In the genomic region with DNA sequence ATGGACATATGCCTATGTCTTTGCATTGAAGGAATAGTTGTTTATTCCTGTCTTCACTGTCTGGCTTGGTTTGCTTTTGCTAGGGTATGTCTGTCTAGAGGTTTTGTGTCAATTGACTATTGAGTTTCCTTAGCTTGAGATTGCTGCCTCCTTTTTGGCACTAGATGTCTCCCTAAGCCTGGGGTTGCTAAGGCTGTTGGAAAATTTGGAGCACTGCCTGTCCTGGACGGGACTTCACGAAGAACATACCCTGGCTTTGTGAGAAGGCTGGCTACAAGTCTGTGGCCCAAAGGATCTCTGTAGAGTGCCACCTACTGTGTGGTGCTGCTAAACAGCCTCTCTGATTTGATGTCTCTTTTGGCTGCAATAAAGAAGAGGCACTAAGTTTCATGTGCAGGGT, we compare ENCODE assay signal across 15 cellular contexts.
DNase-seq lines count a peak whose midpoint lies in the region; ATAC-seq and TF ChIP-seq lines count a peak whose summit lies in the region.
"Had no signal": no experiment of that assay in that cellular context is flagged by ENCODE, and none has a peak within 500 bp of the region (broad histone marks: within the 10 kb centered on the region; RNA-seq: fewer than 3 reads in every experiment).

No MANE protein-coding gene starts in this region.

- no peaks in the 10 kb centered on the region for H3K4me1 ChIP-seq in PC-3 (ENCODE audit: insufficient read depth, low read length)
- H3K4me1 ChIP-seq: heart right ventricle, tibial artery had no signal

- no peaks in the 10 kb centered on the region for H3K27me3 ChIP-seq in PC-3 (ENCODE audit: low read length)
- H3K27me3 ChIP-seq: tibial artery had no signal

- TF ChIP-seq CTCF in PC-3 (conservative IDR thresholded peaks at IDR 0.05; ENCODE audit: low read depth, low read length) (peak; percentile 45; the same call in 1 of the 2 replicates), fibroblast of mammary gland (conservative IDR thresholded peaks at IDR 0.05; ENCODE audit: control insufficient read depth, insufficient read depth, low read depth, low read length) (no peak)

- no peaks in the 10 kb centered on the region for H3K79me2 ChIP-seq in PC-3 (ENCODE audit: low read length)

- H3K4me3 ChIP-seq in PC-3 (ENCODE audit: low read length) (no peak overlapping the region), fibroblast of mammary gland (ENCODE audit: control insufficient read depth, low read depth, low read length) (no peak overlapping the region)
- H3K4me3 ChIP-seq: heart right ventricle, tibial artery had no signal

- CTCF ChIA-PET in PC-3 (lab: Charles Lee), result no interaction called here

- POLR2A ChIA-PET in PC-3 (lab: Charles Lee; ENCODE audit: unreplicated experiment), result no interaction called here

- no peaks in the 10 kb centered on the region for H3K9me3 ChIP-seq in PC-3 (ENCODE audit: low read length)
- H3K9me3 ChIP-seq: heart right ventricle, tibial artery had no signal

- H3K36me3 ChIP-seq in PC-3 (ENCODE audit: low read depth, low read length), result no peaks in the 10 kb centered on the region
- H3K36me3 ChIP-seq: heart right ventricle, tibial artery had no signal

- intact Hi-C loops in PC-3 (cut with micrococcal nuclease) (loop anchor here (5.0 kb wide), 1 partner anchor 273 kb away; no protein-coding TSS in a partner anchor), left ventricle myocardium superior (cut with micrococcal nuclease) (no loop called here)

- H2AFZ ChIP-seq in PC-3 (ENCODE audit: low read length), result no peak overlapping the region

- no peak overlapping the region for H3K4me2 ChIP-seq in PC-3 (ENCODE audit: low read length)

- no peaks in the 10 kb centered on the region for H3F3A ChIP-seq in PC-3 (ENCODE audit: low read length, unreplicated experiment)

- H3K9me2 ChIP-seq in PC-3 (replicated peaks; ENCODE audit: low read length), result no peaks in the 10 kb centered on the region

- no peak overlapping the region for H3K9ac ChIP-seq in PC-3 (ENCODE audit: low read length)

- no peak overlapping the region for H3K27ac ChIP-seq in PC-3 (ENCODE audit: low read length)
- H3K27ac ChIP-seq: heart right ventricle, tibial artery had no signal

- H4K20me1 ChIP-seq in PC-3 (ENCODE audit: low read length), result no peaks in the 10 kb centered on the region

- DNase-seq in SHP77 treated with DMSO at 0.1 percent for 48 hours (lab: John Stamatoyannopoulos, UW), result peak; percentile 0
- DNase-seq in SHP77 (lab: John Stamatoyannopoulos, UW), result no peak
- peak; percentile 27 for DNase-seq in PC-3
- peak; percentile 8 for DNase-seq in fibroblast of mammary gland (ENCODE audit: low read depth)
- peak; percentile 4 for DNase-seq in retina
- no peak for DNase-seq in HPDE6-E6E7 (ENCODE audit: extremely low spot score)
- no peak for DNase-seq in left ventricle myocardium superior
- DNase-seq: ACHN; effector CD8-positive, alpha-beta T cell; heart right ventricle; NCI-H1105; NCI-H69; T-helper 2 cell; tibial artery had no signal

- BruUV-seq in PC-3 (replicated peaks; lab: Mats Ljungman, UMichigan), result no TSS peak

- no peak for ATAC-seq in PC-3
- ATAC-seq in GM21825 (IDR thresholded peaks at IDR 0.05; ENCODE audit: unreplicated experiment), result no peak
- no peak for ATAC-seq in left ventricle myocardium superior
- ATAC-seq: heart right ventricle had no signal

Comparison
In these comparisons a context has a peak if more than half of its experiments do, and no peak if none do; other contexts are left out.
1. DNase-seq: peak in SHP77 treated with DMSO at 0.1 percent for 48 hours (single experiment), PC-3 (single experiment), fibroblast of mammary gland (single experiment) and retina (single experiment); none in SHP77 (0 of 2), HPDE6-E6E7 (single experiment) and left ventricle myocardium superior (single experiment).